ENCODE assay signal across 16 cellular contexts in genomic region chr1:231663211-231663792, GRCh38. TPM values are rescaled to one million over a fixed set of nuclear protein-coding genes. Genes with fewer than 3 reads are reported as not detected.
A peak's percentile ranks its signal among the peaks of the same experiment; 100 is the strongest.
DNase-seq lines count a peak whose midpoint lies in the region; ATAC-seq and TF ChIP-seq lines count a peak whose summit lies in the region.
"Had no signal": no experiment of that assay in that cellular context is flagged by ENCODE, and none has a peak within 500 bp of the region (broad histone marks: within the 10 kb centered on the region; RNA-seq: fewer than 3 reads in every experiment).

No MANE protein-coding gene starts in this region.

- peaks cover 3% of the 10 kb centered on the region for H3K4me1 ChIP-seq in IMR-90 (ENCODE audit: control insufficient read depth, insufficient read depth, low read length)
- H3K4me1 ChIP-seq in esophagus muscularis mucosa = no peaks in the 10 kb centered on the region
- H3K4me1 ChIP-seq: adrenal gland, foreskin keratinocyte, pancreas had no signal

- no peak overlapping the region for H3K23ac ChIP-seq in IMR-90 (ENCODE audit: low read depth, low read length)

- no peak overlapping the region for H2AFZ ChIP-seq in IMR-90 (replicated peaks; ENCODE audit: low read length, poor library complexity)

- H4K91ac ChIP-seq in IMR-90 (ENCODE audit: insufficient read depth, low read depth, low read length) = no peak overlapping the region

- CTCF ChIA-PET in IMR-90 (lab: Yijun Ruan, JAX) = no interaction called here

- H2BK15ac ChIP-seq in IMR-90 (ENCODE audit: low read depth, low read length) = no peak overlapping the region

- H3K79me1 ChIP-seq in IMR-90 (ENCODE audit: low read depth in 1 of 2, low read length in 2 of 2) = peaks cover 3 to 6% of the 10 kb centered on the region in 2 experiments; a peak in 2 of 4 replicates

- H3K27me3 ChIP-seq in IMR-90 (ENCODE audit: control insufficient read depth, insufficient read depth, low read length) (no peaks in the 10 kb centered on the region), esophagus muscularis mucosa (no peaks in the 10 kb centered on the region)
- H3K27me3 ChIP-seq: adrenal gland, foreskin keratinocyte, pancreas had no signal

- no peak overlapping the region for H3K9ac ChIP-seq in IMR-90 (ENCODE audit: low read depth, low read length)

- H3K27ac ChIP-seq in IMR-90 (ENCODE audit: insufficient read depth, low read length) (no peak overlapping the region), esophagus muscularis mucosa (replicated peaks in 1 of 4) (no peak overlapping the region)
- H3K27ac ChIP-seq: adrenal gland, foreskin keratinocyte, pancreas had no signal

- H3K4me3 ChIP-seq in IMR-90 (ENCODE audit: insufficient read depth, low read depth, low read length) (no peak overlapping the region), foreskin fibroblast (ENCODE audit: low read depth in 1 of 2, low read length in 2 of 2) (no peak overlapping the region), esophagus muscularis mucosa (no peak overlapping the region)
- H3K4me3 ChIP-seq: adrenal gland, pancreas had no signal

- H3K9me1 ChIP-seq in IMR-90 (ENCODE audit: insufficient read depth, low read length) = peaks cover 3% of the 10 kb centered on the region; the same call in 1 of the 2 replicates

- no peak for ATAC-seq in IMR-90 (ENCODE audit: low read depth)
- no peak for ATAC-seq in HG03342 (IDR thresholded peaks at IDR 0.05; ENCODE audit: unreplicated experiment)
- ATAC-seq in HG03045 (IDR thresholded peaks at IDR 0.05; ENCODE audit: unreplicated experiment) = no peak
- ATAC-seq in GM18861 (IDR thresholded peaks at IDR 0.05; ENCODE audit: unreplicated experiment) = no peak
- ATAC-seq: activated CD4-positive, alpha-beta T cell treated with anti-CD3 and anti-CD28 coated beads for 36 hours; foreskin keratinocyte had no signal

- no CpG with 5 or more reads among the region's 2 CpGs for WGBS in IMR-90 (ENCODE audit: extremely low coverage in 2 of 2, insufficient read length in 1 of 2), 2 experiments
- 75% methylated on average over 2 of the region's 2 CpGs for whole genome bisulfite sequencing in esophagus muscularis mucosa

- H3K4me2 ChIP-seq in IMR-90 (ENCODE audit: low read depth, low read length) = no peak overlapping the region

- H2BK5ac ChIP-seq in IMR-90 (ENCODE audit: low read depth, low read length, poor library complexity, severe bottlenecking) = no peak overlapping the region

- no TSS peak for BruUV-seq in IMR-90 (replicated peaks; lab: Mats Ljungman, UMichigan)

- H3K18ac ChIP-seq in IMR-90 (ENCODE audit: low read depth, low read length) = no peak overlapping the region; the same call in 1 of the 2 replicates

- DNase-seq in CD1c-positive myeloid dendritic cell (ENCODE audit: extremely low spot score) (peak; percentile 82), IMR-90 (peak; percentile 46), SIG-M5 treated with dmso at 0.1 percent for 504 hours (lab: John Stamatoyannopoulos, UW; ENCODE audit: unreplicated experiment) (peak; percentile 88), foreskin fibroblast (peak; percentile 34 to 53), esophagus muscularis mucosa (ENCODE audit: extremely low spot score) (no peak)
- DNase-seq: activated CD4-positive, alpha-beta T cell treated with anti-CD3 and anti-CD28 coated beads for 36 hours; activated T-cell treated with anti-CD3 and anti-CD28 coated beads, Interleukin-2, amount 50 U/mL, for 24 hours; cortex of kidney; DMS79 treated with DMSO at 0.1 percent for 48 hours; foreskin keratinocyte; KG1; pancreas had no signal

- TF ChIP-seq EP300 in esophagus muscularis mucosa (IDR thresholded peaks at IDR 0.05) = no peak

- H2AK5ac ChIP-seq in IMR-90 (ENCODE audit: low read depth, low read length) = no peak overlapping the region

- H3K56ac ChIP-seq in IMR-90 (ENCODE audit: extremely low read depth, insufficient read depth, low read length) = no peak overlapping the region

- H3K4ac ChIP-seq in IMR-90 (ENCODE audit: low read depth, low read length) = no peak overlapping the region

- TF ChIP-seq POLR2A in IMR-90 (IDR thresholded peaks at IDR 0.05; ENCODE audit: low read depth, low read length) = no peak
- TF ChIP-seq POLR2A in esophagus muscularis mucosa (IDR thresholded peaks at IDR 0.05; ENCODE audit: low read depth) = no peak

- no peak for TF ChIP-seq RAD21 in IMR-90 (IDR thresholded peaks at IDR 0.05; ENCODE audit: low read length)

- POLR2A ChIA-PET in IMR-90 (lab: Charles Lee; ENCODE audit: unreplicated experiment) = no interaction called here

- H4K5ac ChIP-seq in IMR-90 (ENCODE audit: low read depth, low read length) = no peak overlapping the region; the same call in 1 of the 2 replicates

- no peak overlapping the region for H4K8ac ChIP-seq in IMR-90 (ENCODE audit: low read depth in 2 of 2, low read length in 2 of 2)

- in situ Hi-C loops in IMR-90 (cut with MboI; ENCODE audit: low sequenced_read_pairs) = no loop called here

- no peak overlapping the region for H2BK120ac ChIP-seq in IMR-90 (ENCODE audit: low read depth, low read length)

- TF ChIP-seq CTCF in IMR-90 (conservative IDR thresholded peaks at IDR 0.05; ENCODE audit: low read depth, low read length) (no peak), foreskin fibroblast (IDR thresholded peaks at IDR 0.05; ENCODE audit: low read depth, low read length) (no peak), esophagus muscularis mucosa (IDR thresholded peaks at IDR 0.05) (no peak)

- H3K9me3 ChIP-seq in IMR-90 (ENCODE audit: control insufficient read depth, insufficient read depth, low read length) (no peaks in the 10 kb centered on the region), esophagus muscularis mucosa (peaks cover 0 to 19% (median 6%) of the 10 kb centered on the region in 4 donors)
- H3K9me3 ChIP-seq: adrenal gland, pancreas had no signal

- intact Hi-C loops in IMR-90 (cut with micrococcal nuclease) (no loop called here), esophagus muscularis mucosa (cut with DNase I) (no loop called here)

- dilution Hi-C loops in IMR-90 (cut with HindIII; ENCODE audit: low sequenced_read_pairs, unreplicated experiment) = no loop called here

- no peak overlapping the region for H2BK20ac ChIP-seq in IMR-90 (ENCODE audit: low read depth, low read length)

- no peaks in the 10 kb centered on the region for H4K20me1 ChIP-seq in IMR-90 (ENCODE audit: insufficient read depth, low read length)

- no peak overlapping the region for H3K14ac ChIP-seq in IMR-90 (replicated peaks; ENCODE audit: low read depth, low read length)

- H3K36me3 ChIP-seq in IMR-90 (ENCODE audit: control insufficient read depth, insufficient read depth, low read length) = no peaks in the 10 kb centered on the region
- H3K36me3 ChIP-seq in esophagus muscularis mucosa = no peaks in the 10 kb centered on the region
- H3K36me3 ChIP-seq: adrenal gland, pancreas had no signal

- no peak overlapping the region for H2AK9ac ChIP-seq in IMR-90 (replicated peaks; ENCODE audit: low read depth, low read length, poor library complexity)

TF ChIP-seq in IMR-90, 13 proteins besides CTCF, POLR2A, EP300 and RAD21:
- TF ChIP-seq ELK1 (IDR thresholded peaks at IDR 0.05; ENCODE audit: borderline replicate concordance, low read depth, low read length) = no peak
- TF ChIP-seq, protein P1, sequence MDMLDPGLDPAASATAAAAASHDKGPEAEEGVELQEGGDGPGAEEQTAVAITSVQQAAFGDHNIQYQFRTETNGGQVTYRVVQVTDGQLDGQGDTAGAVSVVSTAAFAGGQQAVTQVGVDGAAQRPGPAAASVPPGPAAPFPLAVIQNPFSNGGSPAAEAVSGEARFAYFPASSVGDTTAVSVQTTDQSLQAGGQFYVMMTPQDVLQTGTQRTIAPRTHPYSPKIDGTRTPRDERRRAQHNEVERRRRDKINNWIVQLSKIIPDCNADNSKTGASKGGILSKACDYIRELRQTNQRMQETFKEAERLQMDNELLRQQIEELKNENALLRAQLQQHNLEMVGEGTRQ (IDR thresholded peaks at IDR 0.05; ENCODE audit: low read depth, low read length) = no peak
- TF ChIP-seq MAFK (IDR thresholded peaks at IDR 0.05; ENCODE audit: low read depth, low read length) = no peak
- TF ChIP-seq FOS (IDR thresholded peaks at IDR 0.05; ENCODE audit: low read depth, low read length) = no peak
- TF ChIP-seq SMC3 (IDR thresholded peaks at IDR 0.05; ENCODE audit: low read depth, low read length) = no peak
- TF ChIP-seq CEBPB (IDR thresholded peaks at IDR 0.05; ENCODE audit: low read depth, low read length) = no peak

RNA-seq across cellular contexts. Expression of gene DISC1, which starts 36.7 kb away (rescaled TPM):
- 6.1 and 7.0 TPM in 2 replicates for total RNA-seq in IMR-90 (2012; rRNA removed)
- 1.8 and 2.2 TPM in 2 replicates for polyA plus RNA-seq in IMR-90 (2012; rRNA removed)
- polyA plus RNA-seq in IMR-90 (2012; cell fraction: cytosol; rRNA removed) = 1.1 and 1.7 TPM in 2 replicates
- 3.9 and 6.5 TPM in 2 replicates for polyA plus RNA-seq in IMR-90 (2012; cell fraction: nucleus; rRNA removed; ENCODE audit: low replicate concordance)
- 1 to 10 TPM; 5.3 to 6.6 (median 6.2) TPM for total RNA-seq in esophagus muscularis mucosa
